8 cellular contexts compared by ENCODE assay signal in genomic region chr9:104386425-104387069, GRCh38.
DNase-seq lines count a peak whose midpoint lies in the region; ATAC-seq and TF ChIP-seq lines count a peak whose summit lies in the region.

No MANE protein-coding gene starts in this region.

- TF ChIP-seq CTCF in VCaP (conservative IDR thresholded peaks at IDR 0.05): peak; percentile 87

- DNase-seq in NOMO-1 treated with DMSO at 0.1 percent for 48 hours (lab: John Stamatoyannopoulos, UW; ENCODE audit: unreplicated experiment) (peak; percentile 12), NOMO-1 treated with dmso at 0.1 percent for 144 hours (lab: John Stamatoyannopoulos, UW; ENCODE audit: unreplicated experiment) (no peak), NCI-H146 treated with DMSO at 0.1 percent for 48 hours (lab: John Stamatoyannopoulos, UW; ENCODE audit: unreplicated experiment) (peak; percentile 42), inferior parietal cortex (ENCODE audit: extremely low spot score) (peak; percentile 57), KG1 (lab: John Stamatoyannopoulos, UW) (no peak)
- DNase-seq in activated T-cell treated with anti-CD3 and anti-CD28 coated beads, Interleukin-2, amount 50 U/mL, for 48 hours: no peak

- no peak overlapping the region for H3K27ac ChIP-seq in VCaP

- ATAC-seq in HG02642 (IDR thresholded peaks at IDR 0.05; ENCODE audit: poor library complexity, unreplicated experiment): peak; percentile 64

Comparison
In these comparisons a context has a peak if more than half of its experiments do, and no peak if none do; other contexts are left out.
1. DNase-seq: peak in NOMO-1 treated with DMSO at 0.1 percent for 48 hours (single experiment), NCI-H146 treated with DMSO at 0.1 percent for 48 hours (single experiment) and inferior parietal cortex (single experiment); none in NOMO-1 treated with dmso at 0.1 percent for 144 hours (single experiment), activated T-cell treated with anti-CD3 and anti-CD28 coated beads, Interleukin-2, amount 50 U/mL, for 48 hours (0 of 2) and KG1 (single experiment).